In genomic region chr6:27388293-27389197, GRCh38 we compare ENCODE assay signal across 1 cellular context.
TF ChIP-seq lines count a peak whose summit lies in the region.

Gene ZNF391, plus strand, starts transcription at chr6:27388759. Its CDS starts 11,612 bp downstream, at chr6:27400371.

TF ChIP-seq in HepG2, 621 proteins besides CTCF, POLR2A, EP300 and RAD21 (continued from another document and continues in another):
- TF ChIP-seq TFDP2 (CRISPR knock-in tag; IDR thresholded peaks at IDR 0.05) (peak; percentile 75), MEF2D (CRISPR knock-in tag; IDR thresholded peaks at IDR 0.05) (peak; percentile 77; the same call in 1 of the 2 replicates), ZNF569 (CRISPR knock-in tag; IDR thresholded peaks at IDR 0.05; ENCODE audit: borderline replicate concordance) (no peak; the same call in 1 of the 2 replicates), TMF1 (CRISPR knock-in tag; IDR thresholded peaks at IDR 0.05; ENCODE audit: low read depth) (peak; percentile 96), DMAP1 (CRISPR knock-in tag; IDR thresholded peaks at IDR 0.05) (peak; percentile 94), EEA1 (CRISPR knock-in tag; IDR thresholded peaks at IDR 0.05; ENCODE audit: borderline replicate concordance) (no peak), BATF2 (CRISPR knock-in tag; IDR thresholded peaks at IDR 0.05) (peak; percentile 44; the same call in 1 of the 2 replicates), MYC (CRISPR knock-in tag; IDR thresholded peaks at IDR 0.05; ENCODE audit: borderline replicate concordance) (peak; percentile 88), PHF5A (CRISPR knock-in tag; IDR thresholded peaks at IDR 0.05; ENCODE audit: low read depth, unreplicated experiment) (peak; percentile 40), ELF1 (CRISPR knock-in tag; IDR thresholded peaks at IDR 0.05) (peak; percentile 55), ASH2L (IDR thresholded peaks at IDR 0.05; ENCODE audit: insufficient read length, low read depth, low read length) (peak; percentile 87), ZNF121 (CRISPR knock-in tag; IDR thresholded peaks at IDR 0.05) (0 out of 2 replicates have a peak, but pooled peaks have one; percentile 43), STAT6 (CRISPR knock-in tag; IDR thresholded peaks at IDR 0.05; ENCODE audit: borderline replicate concordance) (no peak), TRAFD1 (CRISPR knock-in tag; IDR thresholded peaks at IDR 0.05; ENCODE audit: borderline replicate concordance) (no peak; the same call in 1 of the 2 replicates), HIVEP1 (CRISPR knock-in tag; IDR thresholded peaks at IDR 0.05) (peak; percentile 82), IRX3 (CRISPR knock-in tag; IDR thresholded peaks at IDR 0.05; ENCODE audit: borderline replicate concordance, low read depth) (peak; percentile 87; the same call in 1 of the 2 replicates), KLF15 (CRISPR knock-in tag; IDR thresholded peaks at IDR 0.05; ENCODE audit: borderline replicate concordance) (no peak), ZNF746 (CRISPR knock-in tag; IDR thresholded peaks at IDR 0.05) (no peak; the same call in 1 of the 2 replicates), SIX1 (CRISPR knock-in tag; IDR thresholded peaks at IDR 0.05; ENCODE audit: borderline replicate concordance) (no peak), KMT2B (CRISPR knock-in tag; IDR thresholded peaks at IDR 0.05) (peak; percentile 85), SKIL (CRISPR knock-in tag; IDR thresholded peaks at IDR 0.05; ENCODE audit: borderline replicate concordance) (no peak), PRPF4 (IDR thresholded peaks at IDR 0.05; ENCODE audit: low read depth, low read length, poor library complexity, severe bottlenecking) (no peak), ZBTB1 (CRISPR knock-in tag; IDR thresholded peaks at IDR 0.05; ENCODE audit: borderline replicate concordance) (no peak), JDP2 (CRISPR knock-in tag; IDR thresholded peaks at IDR 0.05; ENCODE audit: borderline replicate concordance) (no peak), NR2F2 (IDR thresholded peaks at IDR 0.05; ENCODE audit: borderline replicate concordance, low read depth) (no peak), GTF2F1 (IDR thresholded peaks at IDR 0.05; ENCODE audit: low read length) (peak; percentile 47; the same call in 1 of the 2 replicates), RELA (CRISPR knock-in tag; IDR thresholded peaks at IDR 0.05) (no peak), CREB3 (CRISPR knock-in tag; IDR thresholded peaks at IDR 0.05) (0 out of 2 replicates have a peak, but pooled peaks have one; percentile 34), HNF4G (IDR thresholded peaks at IDR 0.05; ENCODE audit: borderline replicate concordance, low read depth, low read length) (0 out of 2 replicates have a peak, but pooled peaks have one; percentile 11), HNF4G (CRISPR knock-in tag; IDR thresholded peaks at IDR 0.05; ENCODE audit: borderline replicate concordance, low read depth) (no peak), NR3C1 (CRISPR knock-in tag; IDR thresholded peaks at IDR 0.05) (no peak), ZMAT3 (CRISPR knock-in tag; conservative IDR thresholded peaks at IDR 0.05) (no peak; the same call in 1 of the 2 replicates), RBM39 (IDR thresholded peaks at IDR 0.05; ENCODE audit: low read depth, low read length, poor library complexity, severe bottlenecking) (peak; percentile 84), ARID3A (IDR thresholded peaks at IDR 0.05; ENCODE audit: low read depth, low read length) (0 out of 2 replicates have a peak, but pooled peaks have one; percentile 8), LBX2 (CRISPR knock-in tag; IDR thresholded peaks at IDR 0.05; ENCODE audit: borderline replicate concordance) (no peak), ERF (CRISPR knock-in tag; IDR thresholded peaks at IDR 0.05) (peak; percentile 90; the same call in 1 of the 2 replicates), ATF1 (CRISPR knock-in tag; IDR thresholded peaks at IDR 0.05) (peak; percentile 51; the same call in 1 of the 2 replicates), ZNF75D (CRISPR knock-in tag; IDR thresholded peaks at IDR 0.05; ENCODE audit: borderline replicate concordance) (peak; percentile 67; the same call in 1 of the 2 replicates), SIX4 (CRISPR knock-in tag; IDR thresholded peaks at IDR 0.05) (peak; percentile 51; the same call in 1 of the 2 replicates), HNF1B (CRISPR knock-in tag; IDR thresholded peaks at IDR 0.05) (peak; percentile 78), ZNF280D (CRISPR knock-in tag; IDR thresholded peaks at IDR 0.05) (peak; percentile 96), PHF20 (CRISPR knock-in tag; IDR thresholded peaks at IDR 0.05) (peak; percentile 81), ZNF589 (CRISPR knock-in tag; conservative IDR thresholded peaks at IDR 0.05) (peak; percentile 76; the same call in 1 of the 2 replicates), ZUFSP (CRISPR knock-in tag; IDR thresholded peaks at IDR 0.05; ENCODE audit: borderline replicate concordance) (no peak)
